ENCODE assay signal across 8 cellular contexts in genomic region chr13:40060318-40061007, GRCh38.
DNase-seq lines count a peak whose midpoint lies in the region; ATAC-seq and TF ChIP-seq lines count a peak whose summit lies in the region.

No MANE protein-coding gene starts in this region.

- no peaks in the 10 kb centered on the region for H3K9me3 Mint-ChIP-seq in naive thymus-derived CD8-positive, alpha-beta T cell

- peaks cover 2 to 11% (median 3%) of the 10 kb centered on the region in 4 donors for H3K4me1 Mint-ChIP-seq in naive thymus-derived CD8-positive, alpha-beta T cell

- TF ChIP-seq EP300 in sigmoid colon (IDR thresholded peaks at IDR 0.05): no peak

- peak; percentile 54 for DNase-seq in NCI-H1092 treated with DMSO at 0.1 percent for 48 hours (lab: John Stamatoyannopoulos, UW)
- peak in 1 of 2 donors; percentile 89 for DNase-seq in breast epithelium (ENCODE audit: low spot score in 2 of 2)
- DNase-seq in sigmoid colon: peak; percentile 70
- DNase-seq in NCI-H2029 treated with DMSO at 0.1 percent for 48 hours (lab: John Stamatoyannopoulos, UW): no peak
- no peak for DNase-seq in effector CD8-positive, alpha-beta T cell (lab: John Stamatoyannopoulos, UW)
- no peak for DNase-seq in naive thymus-derived CD8-positive, alpha-beta T cell

- WGBS in sigmoid colon, 2 donors: 79 to 81% methylated on average over 4 of the region's 4 CpGs

- no peak overlapping the region for H3K4me3 Mint-ChIP-seq in naive thymus-derived CD8-positive, alpha-beta T cell

- intact Hi-C loops in breast epithelium (cut with DNase I; ENCODE audit: low total_unique reads) (loop anchor here (5.0 kb wide), 1 partner anchor 108 kb away; no protein-coding TSS in a partner anchor), sigmoid colon (cut with DNase I) (no loop called here)

- H3K9me3 ChIP-seq in breast epithelium (no peaks in the 10 kb centered on the region), sigmoid colon (no peaks in the 10 kb centered on the region)

- H3K27me3 ChIP-seq in breast epithelium (no peaks in the 10 kb centered on the region), sigmoid colon (no peaks in the 10 kb centered on the region)

- TF ChIP-seq CTCF in breast epithelium (IDR thresholded peaks at IDR 0.05) (no peak), sigmoid colon (IDR thresholded peaks at IDR 0.05) (no peak)

- peak overlapping the region; percentile 68 to 72 for H3K27ac ChIP-seq in breast epithelium
- H3K27ac ChIP-seq in sigmoid colon: peak overlapping the region in 1 of 4 donors; percentile 51

- H3K36me3 Mint-ChIP-seq in naive thymus-derived CD8-positive, alpha-beta T cell: no peaks in the 10 kb centered on the region

- TF ChIP-seq POLR2A in GM18505 (IDR thresholded peaks at IDR 0.05; ENCODE audit: borderline replicate concordance, extremely low read depth, insufficient read depth, insufficient read length) (no peak), breast epithelium (IDR thresholded peaks at IDR 0.05) (no peak), sigmoid colon (IDR thresholded peaks at IDR 0.05) (no peak)

- ATAC-seq in GM18505 (IDR thresholded peaks at IDR 0.05; ENCODE audit: unreplicated experiment) (peak; percentile 90), GM21619 (IDR thresholded peaks at IDR 0.05; ENCODE audit: unreplicated experiment) (peak; percentile 78)
- ATAC-seq in naive thymus-derived CD8-positive, alpha-beta T cell: no peak

- H3K4me1 ChIP-seq in breast epithelium (peaks cover 0 to 12% of the 10 kb centered on the region in 2 donors), sigmoid colon (peaks cover 0 to 14% (median 7%) of the 10 kb centered on the region in 4 donors)

- H3K4me3 ChIP-seq in breast epithelium (no peak overlapping the region), sigmoid colon (no peak overlapping the region)

- H3K27ac Mint-ChIP-seq in naive thymus-derived CD8-positive, alpha-beta T cell: no peak overlapping the region

- H3K36me3 ChIP-seq in breast epithelium (no peaks in the 10 kb centered on the region), sigmoid colon (no peaks in the 10 kb centered on the region)

- POLR2A ChIA-PET in naive thymus-derived CD8-positive, alpha-beta T cell (lab: Charles Lee): no interaction called here

- no peaks in the 10 kb centered on the region for H3K27me3 Mint-ChIP-seq in naive thymus-derived CD8-positive, alpha-beta T cell

Comparison
In these comparisons a context has a peak if more than half of its experiments do, and no peak if none do; other contexts are left out.
1. ATAC-seq: peak in GM18505 (single experiment) and GM21619 (single experiment); none in naive thymus-derived CD8-positive, alpha-beta T cell (0 of 2).
2. DNase-seq: peak in NCI-H1092 treated with DMSO at 0.1 percent for 48 hours (single experiment) and sigmoid colon (single experiment); none in NCI-H2029 treated with DMSO at 0.1 percent for 48 hours (single experiment), effector CD8-positive, alpha-beta T cell (single experiment) and naive thymus-derived CD8-positive, alpha-beta T cell (0 of 10).